In genomic region chr3:16844222-16844621, GRCh38 we compare ENCODE assay signal across 29 cellular contexts. TPM values are rescaled to one million over a fixed set of nuclear protein-coding genes. Genes with fewer than 3 reads are reported as not detected.
DNase-seq lines count a peak whose midpoint lies in the region; ATAC-seq and TF ChIP-seq lines count a peak whose summit lies in the region.
"Had no signal": no experiment of that assay in that cellular context is flagged by ENCODE, and none has a peak within 500 bp of the region (broad histone marks: within the 10 kb centered on the region; RNA-seq: fewer than 3 reads in every experiment).

No MANE protein-coding gene starts in this region.

- H3K9me3 Mint-ChIP-seq in CD14-positive monocyte = peaks cover 0 to 3% (median 0%) of the 10 kb centered on the region in 7 donors
- no peaks in the 10 kb centered on the region for H3K9me3 Mint-ChIP-seq in CD4-positive, alpha-beta T cell
- no peaks in the 10 kb centered on the region for H3K9me3 Mint-ChIP-seq in activated naive CD8-positive, alpha-beta T cell treated with anti-CD3 and anti-CD28 coated beads, Interleukin-2, amount 50 U/mL, for 24 hours
- no peaks in the 10 kb centered on the region for H3K9me3 Mint-ChIP-seq in naive B cell
- no peaks in the 10 kb centered on the region for H3K9me3 Mint-ChIP-seq in nephron progenitor cell
- H3K9me3 Mint-ChIP-seq: activated naive CD4-positive, alpha-beta T cell treated with anti-CD3 and anti-CD28 coated beads, Interleukin-2, amount 50 U/mL, for 72 hours; activated T-helper 1 cell treated with anti-CD3 and anti-CD28 coated beads, Interleukin-12 subunit alpha, Interleukin-12 subunit beta, Interleukin-2, Interleukin-4 antibody, amounts not matched to agents 30 ng/mL and 10 ng/mL and 1 ng/mL, durations not matched to agents 14 hours and 24 hours and 36 hours; GM23338; WTC11 had no signal

- no peaks in the 10 kb centered on the region for H3K27me3 ChIP-seq in CD4-positive, alpha-beta T cell (ENCODE audit: control insufficient read depth, insufficient read depth, low read length)
- H3K27me3 ChIP-seq: BLaER1 treated with 17β-estradiol and CSF1 and Interleukin-3, amounts not matched to agents 10 nM and 100 nM; testis had no signal

- H3K27ac Mint-ChIP-seq in CD14-positive monocyte (peak overlapping the region in 4 of 7 donors; percentile 48 to 98 (median 78)), naive B cell (peak overlapping the region in 5 of 6 donors; percentile 47 to 98 (median 80)), nephron progenitor cell (no peak overlapping the region)
- peak overlapping the region; percentile 97 for H3K27ac Mint-ChIP-seq in CD4-positive, alpha-beta T cell
- peak overlapping the region; percentile 25 for H3K27ac Mint-ChIP-seq in activated naive CD8-positive, alpha-beta T cell treated with anti-CD3 and anti-CD28 coated beads, Interleukin-2, amount 50 U/mL, for 24 hours
- H3K27ac Mint-ChIP-seq: activated T-helper 1 cell treated with anti-CD3 and anti-CD28 coated beads, Interleukin-12 subunit alpha, Interleukin-12 subunit beta, Interleukin-2, Interleukin-4 antibody, amounts not matched to agents 30 ng/mL and 10 ng/mL and 1 ng/mL, durations not matched to agents 14 hours and 24 hours and 36 hours; GM23338; WTC11 had no signal

- POLR2A ChIA-PET in CD4-positive, alpha-beta T cell (lab: Charles Lee) = interaction anchor here (1.4 to 4.4 kb wide), 2 partner anchors 15 to 43 kb away, joined by 6 to 137 read pairs; partner anchors contain the start of gene PLCL2

- H3K27ac ChIP-seq in CD4-positive, alpha-beta T cell (ENCODE audit: low read depth, low read length) = peak overlapping the region; percentile 68
- H3K27ac ChIP-seq: coronary artery, left ventricle myocardium inferior, testis had no signal

- H3K36me3 Mint-ChIP-seq in CD14-positive monocyte = peaks cover 0 to 5% of the 10 kb centered on the region in 2 donors
- H3K36me3 Mint-ChIP-seq in CD4-positive, alpha-beta T cell (ENCODE audit: low read depth) = no peaks in the 10 kb centered on the region
- no peaks in the 10 kb centered on the region for H3K36me3 Mint-ChIP-seq in activated naive CD8-positive, alpha-beta T cell treated with anti-CD3 and anti-CD28 coated beads, Interleukin-2, amount 50 U/mL, for 24 hours (ENCODE audit: low read depth)
- H3K36me3 Mint-ChIP-seq in naive B cell = no peaks in the 10 kb centered on the region
- H3K36me3 Mint-ChIP-seq in nephron progenitor cell (ENCODE audit: low read depth) = no peaks in the 10 kb centered on the region
- H3K36me3 Mint-ChIP-seq: activated naive CD4-positive, alpha-beta T cell treated with anti-CD3 and anti-CD28 coated beads, Interleukin-2, amount 50 U/mL, for 72 hours; WTC11 had no signal

- H3K4me3 Mint-ChIP-seq in CD14-positive monocyte (no peak overlapping the region), naive B cell (no peak overlapping the region), nephron progenitor cell (no peak overlapping the region)
- H3K4me3 Mint-ChIP-seq in CD4-positive, alpha-beta T cell = no peak overlapping the region
- H3K4me3 Mint-ChIP-seq in activated naive CD8-positive, alpha-beta T cell treated with anti-CD3 and anti-CD28 coated beads, Interleukin-2, amount 50 U/mL, for 24 hours = no peak overlapping the region
- H3K4me3 Mint-ChIP-seq: GM23338, WTC11 had no signal

- H3K4me1 Mint-ChIP-seq in CD14-positive monocyte (peaks cover 74% of the 10 kb centered on the region), naive B cell (peaks cover 39 to 47% (median 42%) of the 10 kb centered on the region in 3 donors), nephron progenitor cell (peaks cover 9% of the 10 kb centered on the region)
- H3K4me1 Mint-ChIP-seq in CD4-positive, alpha-beta T cell (ENCODE audit: low read depth) = peaks cover 82% of the 10 kb centered on the region
- peaks cover 72% of the 10 kb centered on the region for H3K4me1 Mint-ChIP-seq in activated naive CD8-positive, alpha-beta T cell treated with anti-CD3 and anti-CD28 coated beads, Interleukin-2, amount 50 U/mL, for 24 hours

- no peak for TF ChIP-seq CTCF in CD14-positive monocyte (IDR thresholded peaks at IDR 0.05)
- TF ChIP-seq CTCF in CD4-positive, alpha-beta T cell (IDR thresholded peaks at IDR 0.05) = no peak
- TF ChIP-seq CTCF in nephron progenitor cell (IDR thresholded peaks at IDR 0.05) = no peak

- no peaks in the 10 kb centered on the region for H3K9me3 ChIP-seq in CD4-positive, alpha-beta T cell (ENCODE audit: control insufficient read depth, low read length)
- H3K9me3 ChIP-seq: BLaER1 treated with 17β-estradiol and CSF1 and Interleukin-3, amounts not matched to agents 10 nM and 100 nM; left ventricle myocardium inferior; testis had no signal

- no peak for ATAC-seq in CD4-positive, alpha-beta T cell (ENCODE audit: poor library complexity)
- ATAC-seq in activated naive CD8-positive, alpha-beta T cell treated with anti-CD3 and anti-CD28 coated beads, Interleukin-2, amount 50 U/mL, for 24 hours = no peak
- no peak for ATAC-seq in naive B cell (ENCODE audit: low read depth in 2 of 2)
- ATAC-seq: activated naive CD4-positive, alpha-beta T cell treated with anti-CD3 and anti-CD28 coated beads, Interleukin-2, amount 50 U/mL, for 72 hours; GM23338; WTC11 had no signal

- CTCF ChIA-PET in CD4-positive, alpha-beta T cell (lab: Charles Lee) = no interaction called here

- intact Hi-C loops in CD14-positive monocyte (cut with micrococcal nuclease) = loop anchor here in 1 of 2 donors (5.0 kb wide), 1 partner anchor 43 kb away; no protein-coding TSS in a partner anchor
- intact Hi-C loops in CD4-positive, alpha-beta T cell (cut with DNase I, micrococcal nuclease) = loop anchor here in 1 of 2 experiments (10.0 kb wide), 1 partner anchor 579 kb away; the partner anchor contains the start of genes DPH3 and OXNAD1

- H3K27me3 Mint-ChIP-seq in CD14-positive monocyte (ENCODE audit: low read depth in 3 of 3) = peaks cover 0 to 2% (median 0%) of the 10 kb centered on the region in 3 donors
- H3K27me3 Mint-ChIP-seq in CD4-positive, alpha-beta T cell = no peaks in the 10 kb centered on the region
- H3K27me3 Mint-ChIP-seq in activated naive CD8-positive, alpha-beta T cell treated with anti-CD3 and anti-CD28 coated beads, Interleukin-2, amount 50 U/mL, for 24 hours = no peaks in the 10 kb centered on the region
- no peaks in the 10 kb centered on the region for H3K27me3 Mint-ChIP-seq in naive B cell
- H3K27me3 Mint-ChIP-seq in nephron progenitor cell (ENCODE audit: low read depth, poor library complexity) = peaks cover 15% of the 10 kb centered on the region

- no peak for DNase-seq in CD14-positive monocyte (ENCODE audit: low spot score)
- no peak for DNase-seq in CD4-positive, alpha-beta T cell
- DNase-seq in activated naive CD8-positive, alpha-beta T cell treated with anti-CD3 and anti-CD28 coated beads, Interleukin-2, amount 50 U/mL, for 24 hours = no peak
- DNase-seq in naive B cell = no peak
- DNase-seq in GM19240 (ENCODE audit: insufficient read length, low spot score) = no peak
- no peak for DNase-seq in NCI-H146 treated with DMSO at 0.1 percent for 48 hours (lab: John Stamatoyannopoulos, UW; ENCODE audit: unreplicated experiment)
- DNase-seq in HT-29 (ENCODE audit: low spot score) = no peak
- DNase-seq in nephron progenitor cell = no peak
- DNase-seq: activated CD4-positive, alpha-beta T cell treated with anti-CD3 and anti-CD28 coated beads, Interleukin-2, amount 50 U/mL, for 4 hours; activated CD8-positive, alpha-beta memory T cell treated with anti-CD3 and anti-CD28 coated beads, Interleukin-2, amount 50 U/mL, for 4 hours; aorta; DND-41; erythroblast; islet precursor cell; left ventricle myocardium inferior; NCI-H1048; NCI-H187 treated with DMSO at 0.1 percent for 48 hours; NCI-H2171 treated with DMSO at 0.1 percent for 48 hours; NCI-H510A treated with DMSO at 0.1 percent for 48 hours; NK-92 treated with Interleukin-12 subunit alpha and Interleukin-12 subunit beta, amount 100 ng/mL, for 24 hours; stimulated activated naive CD4-positive, alpha-beta T cell; T-helper 1 cell; testis had no signal

RNA-seq across cellular contexts. Expression of gene PLCL2, which starts 40.5 kb away (rescaled TPM):
- polyA plus RNA-seq in CD14-positive monocyte (10 to 100 TPM; 26.8 to 32.5 TPM), naive B cell (ENCODE audit: low read depth in 6 of 6) (10 to 100 TPM; 65.7 to 92.7 (median 69.1) TPM)
- total RNA-seq in CD4-positive, alpha-beta T cell = 10 to 100 TPM; 35.1 to 36.3 TPM
- total RNA-seq in HT-29 (2014; rRNA removed; shearing (Covaris generic)) = 2.5 and 3.0 TPM in 2 replicates
